Comparison of ENCODE assay signal across 8 cellular contexts in genomic region chr10:61897671-61898434, GRCh38. TPM values are rescaled to one million over a fixed set of nuclear protein-coding genes. Genes with fewer than 3 reads are reported as not detected.
DNase-seq lines count a peak whose midpoint lies in the region; ATAC-seq and TF ChIP-seq lines count a peak whose summit lies in the region.

No MANE protein-coding gene starts in this region.

- H3K4me3 Mint-ChIP-seq in activated T-cell treated with anti-CD3 and anti-CD28 coated beads, Interleukin-2, amount 50 U/mL, for 24 hours, result peak overlapping the region; percentile 62

- H3K27me3 ChIP-seq in dorsolateral prefrontal cortex (no peaks in the 10 kb centered on the region), lower lobe of right lung (ENCODE audit: low read depth) (no peaks in the 10 kb centered on the region)

- CTCF ChIA-PET in RWPE1 (lab: Yijun Ruan, JAX), result interaction anchor here (0.6 to 1.7 kb wide), 11 partner anchors 12 to 1090 kb away, joined by 3 to 13 read pairs (median 3); no protein-coding TSS in a partner anchor

- peak; percentile 56 to 74 for ATAC-seq in lower lobe of right lung
- ATAC-seq in GM18909 (IDR thresholded peaks at IDR 0.05; ENCODE audit: poor library complexity, unreplicated experiment), result no peak

- no peaks in the 10 kb centered on the region for H3K9me3 Mint-ChIP-seq in activated T-cell treated with anti-CD3 and anti-CD28 coated beads, Interleukin-2, amount 50 U/mL, for 24 hours

- H3K9me3 ChIP-seq in lower lobe of right lung, result no peaks in the 10 kb centered on the region

- no peak for DNase-seq in activated T-cell treated with anti-CD3 and anti-CD28 coated beads, Interleukin-2, amount 50 U/mL, for 24 hours
- no peak for DNase-seq in activated T-cell treated with anti-CD3 and anti-CD28 coated beads, Interleukin-2, amount 50 U/mL, for 1 hour
- DNase-seq in RWPE1 (ENCODE audit: low spot score) (peak; percentile 24), dorsolateral prefrontal cortex (peak in 7 of 10 donors; percentile 37 to 80 (median 55)), lower lobe of right lung (peak; percentile 56), superior temporal gyrus (ENCODE audit: extremely low spot score) (peak; percentile 76)
- DNase-seq in stimulated activated CD4-positive, alpha-beta T cell treated with anti-CD3 and anti-CD28 coated beads, Interleukin-12 subunit alpha, Interleukin-12 subunit beta, amount 100 ng/mL, for 4 hours, result no peak

- peaks cover 45% of the 10 kb centered on the region for H3K4me1 Mint-ChIP-seq in activated T-cell treated with anti-CD3 and anti-CD28 coated beads, Interleukin-2, amount 50 U/mL, for 24 hours (ENCODE audit: low read depth)

- H3K36me3 Mint-ChIP-seq in activated T-cell treated with anti-CD3 and anti-CD28 coated beads, Interleukin-2, amount 50 U/mL, for 24 hours (ENCODE audit: low read depth), result peaks cover 22% of the 10 kb centered on the region

- no peaks in the 10 kb centered on the region for H3K36me3 ChIP-seq in lower lobe of right lung

- POLR2A ChIA-PET in RWPE1 (lab: Yijun Ruan, JAX; ENCODE audit: low non-redundant PET), result no interaction called here

- H3K4me3 ChIP-seq in dorsolateral prefrontal cortex, result peak overlapping the region; percentile 22 to 76 (median 58)
- peak overlapping the region; percentile 53 for H3K4me3 ChIP-seq in lower lobe of right lung

- H3K27ac ChIP-seq in RWPE1 (no peak overlapping the region), dorsolateral prefrontal cortex (peak overlapping the region in 49 of 59 donors; percentile 19 to 96 (median 61)), lower lobe of right lung (peak overlapping the region; percentile 67)

- peaks cover 29% of the 10 kb centered on the region for H3K4me1 ChIP-seq in lower lobe of right lung

- TF ChIP-seq CTCF in RWPE1 (conservative IDR thresholded peaks at IDR 0.05; ENCODE audit: low read depth) (no peak), dorsolateral prefrontal cortex (IDR thresholded peaks at IDR 0.05 in 54 of 56, conservative IDR thresholded peaks at IDR 0.05 in 2 of 56; ENCODE audit: low read depth in 1 of 56, partially characterized antibody in 56 of 56) (peak in 41 of 56 donors; percentile 7 to 57 (median 29)), lower lobe of right lung (IDR thresholded peaks at IDR 0.05) (peak; percentile 30)

- H3K27ac Mint-ChIP-seq in activated T-cell treated with anti-CD3 and anti-CD28 coated beads, Interleukin-2, amount 50 U/mL, for 24 hours, result peak overlapping the region; percentile 90

- H3K27me3 Mint-ChIP-seq in activated T-cell treated with anti-CD3 and anti-CD28 coated beads, Interleukin-2, amount 50 U/mL, for 24 hours, result no peaks in the 10 kb centered on the region

- intact Hi-C loops in dorsolateral prefrontal cortex (cut with DNase I), result loop anchor here in 1 of 2 donors (5.0 to 10.0 kb wide), 2 partner anchors 143 to 344 kb away; no protein-coding TSS in a partner anchor
- intact Hi-C loops in lower lobe of right lung (cut with DNase I), result no loop called here

RNA-seq across cellular contexts. Expression of gene ARID5B, which starts 3.6 kb away (rescaled TPM):
- total RNA-seq in dorsolateral prefrontal cortex, result 10 to 100 TPM; 24.8 to 70.5 (median 48.1) TPM
- 29.8 TPM for total RNA-seq in lower lobe of right lung

Comparison
In these comparisons a context has a peak if more than half of its experiments do, and no peak if none do; other contexts are left out.
1. DNase-seq: peak in RWPE1 (single experiment), dorsolateral prefrontal cortex (7 of 10), lower lobe of right lung (single experiment) and superior temporal gyrus (single experiment); none in activated T-cell treated with anti-CD3 and anti-CD28 coated beads, Interleukin-2, amount 50 U/mL, for 24 hours (single experiment), activated T-cell treated with anti-CD3 and anti-CD28 coated beads, Interleukin-2, amount 50 U/mL, for 1 hour (single experiment) and stimulated activated CD4-positive, alpha-beta T cell treated with anti-CD3 and anti-CD28 coated beads, Interleukin-12 subunit alpha, Interleukin-12 subunit beta, amount 100 ng/mL, for 4 hours (single experiment).